Comparison of ENCODE assay signal across 25 cellular contexts in the genomic region with DNA sequence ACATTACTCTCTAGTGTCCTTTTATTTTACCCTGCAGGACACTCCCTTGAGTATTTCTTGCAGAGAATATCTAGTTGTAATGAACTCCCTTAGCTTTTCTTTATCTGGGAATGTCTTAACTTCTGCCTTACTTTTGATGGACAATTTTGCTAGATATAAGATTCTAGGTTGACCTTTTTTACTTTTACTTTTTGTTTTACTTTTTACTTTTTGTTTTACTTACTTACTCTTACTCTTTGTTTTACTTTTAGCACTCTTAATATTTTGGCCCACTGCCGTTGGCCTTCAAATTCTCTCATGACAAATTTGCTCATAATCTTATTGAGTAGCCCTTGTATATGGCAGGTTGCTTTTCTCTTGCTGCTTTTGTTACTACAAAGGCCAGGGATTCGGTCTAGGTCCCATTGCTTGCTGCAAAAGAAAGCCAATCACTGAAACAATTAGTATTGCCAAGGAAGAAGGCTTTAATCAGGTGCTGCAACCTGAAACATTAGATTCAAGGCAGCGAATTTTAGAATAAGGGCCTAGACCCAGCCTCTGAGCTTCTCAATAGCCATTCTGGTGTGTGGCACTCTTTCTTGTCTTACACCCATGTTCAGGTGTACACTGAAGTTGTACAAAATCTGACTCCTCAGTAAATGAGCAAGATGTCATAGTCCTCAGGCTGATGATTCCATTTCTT.
"Had no signal": no experiment of that assay in that cellular context is flagged by ENCODE, and none has a peak within 500 bp of the region (broad histone marks: within the 10 kb centered on the region; RNA-seq: fewer than 3 reads in every experiment).

No MANE protein-coding gene starts in this region.

- H3K4me3 ChIP-seq: colonic mucosa, esophagus squamous epithelium, gastrocnemius medialis, heart right ventricle, left lung, lower lobe of right lung, mucosa of descending colon had no signal

- ATAC-seq: effector memory CD8-positive, alpha-beta T cell; esophagus mucosa; gastrocnemius medialis; heart right ventricle; left cardiac atrium; left lung; left ventricle myocardium superior; lower lobe of right lung; mucosa of descending colon; naive thymus-derived CD4-positive, alpha-beta T cell had no signal

- H3K4me1 ChIP-seq: colonic mucosa, esophagus squamous epithelium, gastrocnemius medialis, lower lobe of right lung had no signal

- H3K4me1 Mint-ChIP-seq: endodermal cell; mesothelial cell of epicardium; naive thymus-derived CD4-positive, alpha-beta T cell had no signal

- H3K27ac ChIP-seq: colonic mucosa, epithelial cell of prostate, esophagus squamous epithelium, gastrocnemius medialis, heart right ventricle, left lung, lower lobe of right lung had no signal

- H3K9me3 ChIP-seq: colonic mucosa, esophagus squamous epithelium, gastrocnemius medialis, left lung, lower lobe of right lung, mucosa of descending colon had no signal

- DNase-seq: colonic mucosa; cortex of kidney; effector CD8-positive, alpha-beta T cell; effector memory CD8-positive, alpha-beta T cell; endodermal cell; erythroblast; esophagus squamous epithelium; foreskin fibroblast; foreskin melanocyte; gastrocnemius medialis; glutamatergic neuron; head of caudate nucleus; heart right ventricle; hippocampal formation; left cardiac atrium; left lung; left ventricle myocardium superior; lower lobe of right lung; mesenchymal stem cell; mucosa of descending colon; naive thymus-derived CD4-positive, alpha-beta T cell had no signal

- H3K27me3 ChIP-seq: colonic mucosa, esophagus squamous epithelium, gastrocnemius medialis, heart right ventricle, left lung had no signal

- H3K27me3 Mint-ChIP-seq: dendritic cell treated with granulocyte-macrophage colony-stimulating factor and Interleukin-4, amounts not matched to agents 40 ng/mL and 50 ng/mL, for 4 days had no signal

- H3K36me3 ChIP-seq: colonic mucosa, esophagus squamous epithelium, gastrocnemius medialis, heart right ventricle, left lung, lower lobe of right lung had no signal

- H3K27ac Mint-ChIP-seq: dendritic cell treated with granulocyte-macrophage colony-stimulating factor and Interleukin-4, amounts not matched to agents 40 ng/mL and 50 ng/mL, for 4 days; effector memory CD8-positive, alpha-beta T cell; endodermal cell; mesothelial cell of epicardium; naive thymus-derived CD4-positive, alpha-beta T cell had no signal

- H3K4me3 Mint-ChIP-seq: dendritic cell treated with granulocyte-macrophage colony-stimulating factor and Interleukin-4, amounts not matched to agents 40 ng/mL and 50 ng/mL, for 4 days; effector memory CD8-positive, alpha-beta T cell; endodermal cell; mesothelial cell of epicardium; naive thymus-derived CD4-positive, alpha-beta T cell had no signal

- H3K36me3 Mint-ChIP-seq: naive thymus-derived CD4-positive, alpha-beta T cell had no signal

- H3K9me3 Mint-ChIP-seq: dendritic cell treated with granulocyte-macrophage colony-stimulating factor and Interleukin-4, amounts not matched to agents 40 ng/mL and 50 ng/mL, for 4 days; effector memory CD8-positive, alpha-beta T cell had no signal
